Comparison of ENCODE assay signal across 30 cellular contexts in the genomic region with DNA sequence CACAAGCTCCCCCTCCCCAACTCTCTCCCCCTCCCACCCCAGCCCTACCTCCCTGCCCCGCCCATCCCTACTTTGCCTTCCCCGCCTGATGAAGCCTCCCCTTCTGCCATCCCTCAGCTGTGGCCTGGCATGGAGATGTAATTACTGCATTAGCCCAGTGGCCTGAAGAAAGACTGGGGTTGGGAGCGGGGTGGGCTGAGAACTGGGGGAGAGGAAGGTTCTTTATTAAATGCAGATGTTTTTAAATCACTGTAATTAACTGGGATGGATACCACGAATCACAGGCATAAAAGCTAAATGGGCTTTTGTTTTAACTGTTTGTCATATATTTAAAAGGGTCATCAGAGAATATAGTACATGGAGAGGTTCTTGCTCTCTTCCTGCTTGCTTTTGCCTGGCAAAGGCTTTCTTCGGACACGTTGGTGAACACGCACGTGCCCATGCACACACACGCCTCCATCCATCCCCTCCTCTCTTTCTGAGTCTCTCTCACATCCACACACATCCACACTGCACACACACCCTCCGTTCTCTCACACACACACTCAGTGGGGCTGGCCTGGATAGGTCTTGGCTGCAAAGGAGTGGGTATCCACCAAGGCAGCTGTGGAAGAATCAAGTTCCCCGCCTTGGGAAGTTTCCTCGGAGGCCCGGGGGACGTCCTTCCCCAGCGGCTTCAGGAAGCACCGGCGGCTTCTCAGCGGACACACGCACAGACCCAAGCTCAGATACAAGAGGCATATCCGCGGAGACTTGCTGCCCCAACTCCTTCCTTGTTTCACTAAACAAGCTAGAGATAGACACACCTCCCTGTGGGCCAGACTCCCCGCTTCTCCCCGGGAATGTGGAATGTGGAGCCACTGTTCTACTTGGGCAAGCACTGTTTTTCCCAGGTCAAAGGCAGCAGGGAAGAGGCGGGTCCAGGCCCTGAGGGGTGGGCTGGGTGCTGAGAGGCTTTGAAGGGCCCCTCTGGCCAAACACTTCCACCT. TPM values are rescaled to one million over a fixed set of nuclear protein-coding genes. Genes with fewer than 3 reads are reported as not detected.
DNase-seq lines count a peak whose midpoint lies in the region; TF ChIP-seq lines count a peak whose summit lies in the region.
"Had no signal": no experiment of that assay in that cellular context is flagged by ENCODE, and none has a peak within 500 bp of the region (broad histone marks: within the 10 kb centered on the region; RNA-seq: fewer than 3 reads in every experiment).

No MANE protein-coding gene starts in this region.

- H2AFZ ChIP-seq in hepatocyte (no peak overlapping the region), neuronal stem cell (ENCODE audit: low read length) (peak overlapping the region; percentile 75)
- H2AFZ ChIP-seq: parathyroid adenoma had no signal

- no peak for TF ChIP-seq CTCF in hepatocyte (IDR thresholded peaks at IDR 0.05; ENCODE audit: poor library complexity)
- TF ChIP-seq CTCF in osteocyte (IDR thresholded peaks at IDR 0.05) = no peak

- H3K4me3 ChIP-seq in NT2/D1 (ENCODE audit: insufficient read length, low read depth) (no peak overlapping the region), hepatocyte (no peak overlapping the region), neuronal stem cell (ENCODE audit: low read length in 2 of 2) (no peak overlapping the region)
- H3K4me3 ChIP-seq: esophagus muscularis mucosa, heart left ventricle, lung, mucosa of descending colon, tibial artery had no signal

- peak overlapping the region; percentile 95 for H3K14ac ChIP-seq in neuronal stem cell (ENCODE audit: low read length)

- WGBS in hepatocyte (ENCODE audit: low lambda C conversion rate, missing lambda C conversion rate) = 48% methylated on average over 24 of the region's 24 CpGs
- WGBS in neuronal stem cell (ENCODE audit: extremely low coverage in 2 of 2, insufficient read length in 2 of 2, insufficient replicate concordance in 1 of 2), 2 donors = no CpG with 5 or more reads among the region's 24 CpGs

- H2BK5ac ChIP-seq in neuronal stem cell (ENCODE audit: low read length) = no peak overlapping the region

- no peaks in the 10 kb centered on the region for H4K20me1 ChIP-seq in hepatocyte (ENCODE audit: insufficient read depth, poor library complexity, severe bottlenecking)

- no peaks in the 10 kb centered on the region for H3K9me2 ChIP-seq in hepatocyte (replicated peaks; ENCODE audit: insufficient read depth)

- peak overlapping the region; percentile 82 for H2BK12ac ChIP-seq in neuronal stem cell (ENCODE audit: low read length)

- H3K9me3 Mint-ChIP-seq in osteocyte (ENCODE audit: unreplicated experiment) = no peaks in the 10 kb centered on the region
- H3K9me3 Mint-ChIP-seq: CD8-positive, alpha-beta memory T cell; central memory CD8-positive, alpha-beta T cell; dendritic cell treated with granulocyte-macrophage colony-stimulating factor and Interleukin-4, amounts not matched to agents 40 ng/mL and 50 ng/mL, for 4 days; natural killer cell; stimulated activated naive CD8-positive, alpha-beta T cell treated with anti-CD3 and anti-CD28 coated beads, Interleukin-15, amount 100 ng/mL, for 72 hours had no signal

- no peak overlapping the region for H2BK120ac ChIP-seq in neuronal stem cell (ENCODE audit: low read depth, low read length)

- H3K4ac ChIP-seq in neuronal stem cell (ENCODE audit: low read length) = no peak overlapping the region

- H3K4me3 Mint-ChIP-seq in osteocyte (ENCODE audit: unreplicated experiment) = no peak overlapping the region
- H3K4me3 Mint-ChIP-seq: B cell; CD8-positive, alpha-beta memory T cell; central memory CD8-positive, alpha-beta T cell; dendritic cell treated with granulocyte-macrophage colony-stimulating factor and Interleukin-4, amounts not matched to agents 40 ng/mL and 50 ng/mL, for 4 days; natural killer cell; stimulated activated naive CD8-positive, alpha-beta T cell treated with anti-CD3 and anti-CD28 coated beads, Interleukin-15, amount 100 ng/mL, for 72 hours had no signal

- no peak overlapping the region for H3K27ac Mint-ChIP-seq in osteocyte (ENCODE audit: unreplicated experiment)
- H3K27ac Mint-ChIP-seq: B cell; dendritic cell treated with granulocyte-macrophage colony-stimulating factor and Interleukin-4, amounts not matched to agents 40 ng/mL and 50 ng/mL, for 4 days; natural killer cell; stimulated activated naive CD8-positive, alpha-beta T cell treated with anti-CD3 and anti-CD28 coated beads, Interleukin-15, amount 100 ng/mL, for 72 hours had no signal

- peaks cover 1% of the 10 kb centered on the region for H3K4me1 Mint-ChIP-seq in osteocyte (ENCODE audit: unreplicated experiment)

- H3K9ac ChIP-seq in NT2/D1 (ENCODE audit: insufficient read length, low read depth) (peak overlapping the region; percentile 0), neuronal stem cell (ENCODE audit: low read depth, low read length, poor library complexity) (no peak overlapping the region)
- H3K9ac ChIP-seq: KMS-11, parathyroid adenoma had no signal

- H3K4me1 ChIP-seq in NT2/D1 (ENCODE audit: insufficient read depth, insufficient read length) (peaks cover 12% of the 10 kb centered on the region), hepatocyte (ENCODE audit: insufficient read depth) (peaks cover 4% of the 10 kb centered on the region), neuronal stem cell (ENCODE audit: control insufficient read depth in 2 of 2, insufficient read depth in 1 of 2, low read depth in 1 of 2, low read length in 2 of 2) (peaks cover 4 to 21% of the 10 kb centered on the region in 2 donors)
- H3K4me1 ChIP-seq: esophagus muscularis mucosa, heart left ventricle, parathyroid adenoma, tibial artery had no signal

- DNase-seq in ELF-1 (ENCODE audit: low read depth, low spot score) (peak; percentile 51), NT2/D1 (ENCODE audit: low read depth, low spot score) (no peak), hepatocyte (ENCODE audit: low spot score) (no peak), neuronal stem cell (ENCODE audit: low spot score) (no peak), NK-92 (lab: John Stamatoyannopoulos, UW; ENCODE audit: unreplicated experiment) (no peak), osteocyte (ENCODE audit: extremely low spot score, unreplicated experiment) (no peak)
- no peak for DNase-seq in activated CD4-positive, alpha-beta T cell treated with anti-CD3 and anti-CD28 coated beads for 1 hour
- DNase-seq: ACHN; activated CD4-positive, alpha-beta T cell treated with anti-CD3 and anti-CD28 coated beads, Interleukin-2, amount 50 U/mL, for 4 hours; activated CD4-positive, CD25-positive, alpha-beta regulatory T cell; activated T-cell treated with anti-CD3 and anti-CD28 coated beads, Interleukin-2, amount 50 U/mL, for 48 hours; CD8-positive, alpha-beta memory T cell; foreskin fibroblast; heart left ventricle; mucosa of descending colon; natural killer cell; NCI-H1417; NCI-H2081; NCI-H226; stimulated activated CD8-positive, alpha-beta memory T cell treated with anti-CD3 and anti-CD28 coated beads, Interleukin-4, amount 100 ng/mL, for 48 hours; stimulated activated naive CD8-positive, alpha-beta T cell treated with anti-CD3 and anti-CD28 coated beads, Interleukin-15, amount 100 ng/mL, for 72 hours had no signal

- H3K4me2 ChIP-seq in hepatocyte (peak overlapping the region; percentile 12), neuronal stem cell (ENCODE audit: insufficient read depth, low read length, poor library complexity, severe bottlenecking) (no peak overlapping the region)
- H3K4me2 ChIP-seq: KMS-11 had no signal

- peak overlapping the region; percentile 52 for H3K23ac ChIP-seq in neuronal stem cell (ENCODE audit: low read depth, low read length, poor library complexity)

- H3K27ac ChIP-seq in hepatocyte (peak overlapping the region; percentile 63), neuronal stem cell (replicated peaks; ENCODE audit: low read length) (no peak overlapping the region)
- H3K27ac ChIP-seq: esophagus muscularis mucosa, heart left ventricle, HL-60, KMS-11, parathyroid adenoma, tibial artery had no signal

- peak overlapping the region; percentile 72 for H4K8ac ChIP-seq in neuronal stem cell (ENCODE audit: low read depth, low read length)

- H3K79me2 ChIP-seq in hepatocyte = no peaks in the 10 kb centered on the region
- H3K79me2 ChIP-seq: parathyroid adenoma had no signal

- peak overlapping the region; percentile 98 for H4K91ac ChIP-seq in neuronal stem cell (ENCODE audit: low read depth, low read length, poor library complexity)

- H2BK15ac ChIP-seq in neuronal stem cell (ENCODE audit: low read length) = peak overlapping the region; percentile 88

- peak overlapping the region; percentile 90 for H3K18ac ChIP-seq in neuronal stem cell (ENCODE audit: low read length)

- H2AK5ac ChIP-seq in neuronal stem cell (ENCODE audit: low read depth, low read length) = no peak overlapping the region

- H3K27me3 ChIP-seq in NT2/D1 (ENCODE audit: insufficient read depth, insufficient read length) (no peaks in the 10 kb centered on the region), hepatocyte (peaks cover 26% of the 10 kb centered on the region), neuronal stem cell (ENCODE audit: control insufficient read depth in 3 of 3, insufficient read depth in 3 of 3, low read depth in 1 of 3, low read length in 3 of 3) (peaks cover 0 to 4% (median 0%) of the 10 kb centered on the region in 3 experiments)
- H3K27me3 ChIP-seq: esophagus muscularis mucosa had no signal

- no peaks in the 10 kb centered on the region for H3K36me3 Mint-ChIP-seq in osteocyte (ENCODE audit: unreplicated experiment)
- H3K36me3 Mint-ChIP-seq: CD8-positive, alpha-beta memory T cell; natural killer cell had no signal

- no peaks in the 10 kb centered on the region for H3K36me3 ChIP-seq in NT2/D1 (ENCODE audit: insufficient read depth, insufficient read length, low read length)
- no peaks in the 10 kb centered on the region for H3K36me3 ChIP-seq in hepatocyte (replicated peaks; ENCODE audit: insufficient read depth, low read depth)
- no peaks in the 10 kb centered on the region for H3K36me3 ChIP-seq in neuronal stem cell (replicated peaks in 1 of 2; ENCODE audit: control insufficient read depth in 2 of 2, insufficient read depth in 2 of 2, low read length in 2 of 2)
- H3K36me3 ChIP-seq: esophagus muscularis mucosa, heart left ventricle, tibial artery had no signal

- H3K9me3 ChIP-seq in NT2/D1 (ENCODE audit: insufficient read depth, low read length) = no peaks in the 10 kb centered on the region
- H3K9me3 ChIP-seq in hepatocyte (ENCODE audit: low read depth) = no peaks in the 10 kb centered on the region
- H3K9me3 ChIP-seq in neuronal stem cell (replicated peaks in 1 of 2; ENCODE audit: control insufficient read depth in 2 of 2, insufficient read depth in 1 of 2, low read depth in 1 of 2, low read length in 2 of 2) = peaks cover 0 to 2% of the 10 kb centered on the region in 2 donors
- H3K9me3 ChIP-seq: esophagus muscularis mucosa, heart left ventricle, mucosa of descending colon, tibial artery had no signal

- no peaks in the 10 kb centered on the region for H3K79me1 ChIP-seq in neuronal stem cell (ENCODE audit: low read depth, low read length)

- peaks cover 70% of the 10 kb centered on the region for H3K27me3 Mint-ChIP-seq in osteocyte (ENCODE audit: unreplicated experiment)
- H3K27me3 Mint-ChIP-seq: stimulated activated naive CD8-positive, alpha-beta T cell treated with anti-CD3 and anti-CD28 coated beads, Interleukin-15, amount 100 ng/mL, for 72 hours had no signal

RNA-seq across cellular contexts. Expression of gene TNRC6C, which starts 27.4 kb away (rescaled TPM):
- total RNA-seq in hepatocyte (3.5 and 4.2 TPM in 2 replicates), osteocyte (22.8 and 28.7 TPM in 2 replicates)
- 5.1 and 5.6 TPM in 2 replicates for polyA plus RNA-seq in hepatocyte
- 12.5 TPM for polyA plus RNA-seq in neuronal stem cell (2013, experiment 1 of 2)
- polyA plus RNA-seq in neuronal stem cell (2013, experiment 2 of 2) = 13.1 TPM
